In genomic region chr17:56819431-56820145, GRCh38 we compare ENCODE assay signal across 8 cellular contexts. TPM values are rescaled to one million over a fixed set of nuclear protein-coding genes. Genes with fewer than 3 reads are reported as not detected.
DNase-seq lines count a peak whose midpoint lies in the region; ATAC-seq and TF ChIP-seq lines count a peak whose summit lies in the region.

No MANE protein-coding gene starts in this region.

- H3K9me3 Mint-ChIP-seq in activated naive CD8-positive, alpha-beta T cell treated with anti-CD3 and anti-CD28 coated beads, Interleukin-2, amount 50 U/mL, for 24 hours = no peaks in the 10 kb centered on the region

- no peaks in the 10 kb centered on the region for H3K9me3 ChIP-seq in HCT116 (ENCODE audit: control insufficient read depth in 1 of 2, insufficient read depth in 1 of 2, low read depth in 1 of 2, low read length in 2 of 2)
- no peaks in the 10 kb centered on the region for H3K9me3 ChIP-seq in right cardiac atrium (ENCODE audit: control insufficient read depth, low read length)
- H3K9me3 ChIP-seq in skeletal muscle satellite cell (replicated peaks; ENCODE audit: low read length) = no peaks in the 10 kb centered on the region

- 21% methylated on average over 14 of the region's 14 CpGs for WGBS in right cardiac atrium

- H3K27ac ChIP-seq in HCT116 (ENCODE audit: low read depth, low read length) = no peak overlapping the region
- H3K27ac ChIP-seq in right cardiac atrium (ENCODE audit: low read length) = no peak overlapping the region

- CTCF ChIA-PET in HCT116 (lab: Charles Lee) = interaction anchor here (0.6 to 2.2 kb wide), 36 partner anchors 8 to 928 kb away, joined by 3 to 25 read pairs (median 5); partner anchors contain the start of genes C17orf67, COIL, DGKE and NOG

- BruUV-seq in HCT116 (replicated peaks; lab: Mats Ljungman, UMichigan) = no TSS peak

- intact Hi-C loops in HCT116 (cut with micrococcal nuclease) = loop anchor here (1.0 kb wide), 3 partner anchors 121 to 228 kb away; no protein-coding TSS in a partner anchor
- intact Hi-C loops in right cardiac atrium (cut with DNase I) = loop anchor here (2.0 to 10.0 kb wide), 3 partner anchors 115 to 121 kb away; no protein-coding TSS in a partner anchor

- ATAC-seq in HCT116 (peak; percentile 97), right cardiac atrium (peak; percentile 69 to 77), HG03135 (IDR thresholded peaks at IDR 0.05; ENCODE audit: unreplicated experiment) (no peak)
- ATAC-seq in activated naive CD8-positive, alpha-beta T cell treated with anti-CD3 and anti-CD28 coated beads, Interleukin-2, amount 50 U/mL, for 24 hours = peak; percentile 67

- peaks cover 19% of the 10 kb centered on the region for H3K4me1 Mint-ChIP-seq in activated naive CD8-positive, alpha-beta T cell treated with anti-CD3 and anti-CD28 coated beads, Interleukin-2, amount 50 U/mL, for 24 hours

- no peak for TF ChIP-seq POLR2A in HCT116 (IDR thresholded peaks at IDR 0.05; ENCODE audit: borderline replicate concordance, extremely low read depth, insufficient read depth, insufficient read length)

- no peaks in the 10 kb centered on the region for H3K79me2 ChIP-seq in HCT116 (ENCODE audit: insufficient read depth, low read length)

- H3K36me3 ChIP-seq in HCT116 (ENCODE audit: control insufficient read depth in 1 of 2, insufficient read depth in 2 of 2, low read length in 2 of 2) (no peaks in the 10 kb centered on the region), skeletal muscle satellite cell (ENCODE audit: insufficient read depth, low read length) (no peaks in the 10 kb centered on the region)

- no peaks in the 10 kb centered on the region for H3K9me2 ChIP-seq in HCT116 (ENCODE audit: insufficient read depth)

- no peaks in the 10 kb centered on the region for H3K27me3 Mint-ChIP-seq in activated naive CD8-positive, alpha-beta T cell treated with anti-CD3 and anti-CD28 coated beads, Interleukin-2, amount 50 U/mL, for 24 hours

- H3K4me1 ChIP-seq in HCT116 (ENCODE audit: control insufficient read depth in 1 of 2, insufficient read depth in 2 of 2, low read length in 2 of 2) = peaks cover 3 to 9% of the 10 kb centered on the region in 2 experiments
- H3K4me1 ChIP-seq in right cardiac atrium (ENCODE audit: control insufficient read depth, insufficient read depth, low read length) = no peaks in the 10 kb centered on the region
- no peaks in the 10 kb centered on the region for H3K4me1 ChIP-seq in skeletal muscle satellite cell (ENCODE audit: control insufficient read depth, insufficient read depth, low read length)

- POLR2A ChIA-PET in HCT116 (lab: Charles Lee) = interaction anchor here (0.8 to 2.1 kb wide), 5 partner anchors 9 to 94 kb away, joined by 3 to 17 read pairs (median 4); partner anchors contain the start of genes DGKE and TRIM25

- no peak overlapping the region for H3K4me3 Mint-ChIP-seq in activated naive CD8-positive, alpha-beta T cell treated with anti-CD3 and anti-CD28 coated beads, Interleukin-2, amount 50 U/mL, for 24 hours

- RAD21 ChIA-PET in HCT116 (lab: Charles Lee; ENCODE audit: low non-redundant PET in 1 of 2, low total read pairs in 2 of 2, uncharacterized antibody in 2 of 2, unreplicated experiment in 2 of 2) = interaction anchor here (0.6 to 1.4 kb wide), 5 partner anchors 13 to 120 kb away, joined by 3 to 6 read pairs (median 3); no protein-coding TSS in a partner anchor

- H3K4me2 ChIP-seq in HCT116 (ENCODE audit: low read length) (peak overlapping the region; percentile 72), skeletal muscle satellite cell (ENCODE audit: low read length) (peak overlapping the region; percentile 45)

- H4K20me1 ChIP-seq in HCT116 (ENCODE audit: insufficient read depth) = no peaks in the 10 kb centered on the region

- peak overlapping the region; percentile 25 to 29 for H3K4me3 ChIP-seq in HCT116 (replicated peaks in 1 of 2; ENCODE audit: low read depth in 1 of 2, low read length in 2 of 2)
- no peak overlapping the region for H3K4me3 ChIP-seq in right cardiac atrium (ENCODE audit: low read length)
- no peak overlapping the region for H3K4me3 ChIP-seq in skeletal muscle satellite cell (ENCODE audit: low read length)

- peak; percentile 94 for TF ChIP-seq RAD21 in HCT116 (IDR thresholded peaks at IDR 0.05; ENCODE audit: low read depth)

- peak; percentile 63 for DNase-seq in GDM1 (lab: John Stamatoyannopoulos, UW)
- peak; percentile 85 for DNase-seq in HCT116 (ENCODE audit: low read depth, low spot score)
- DNase-seq in NCI-H1436 (lab: John Stamatoyannopoulos, UW) = peak; percentile 84
- DNase-seq in T follicular helper cell (ENCODE audit: low read depth) = peak; percentile 56
- DNase-seq in activated naive CD8-positive, alpha-beta T cell treated with anti-CD3 and anti-CD28 coated beads, Interleukin-2, amount 50 U/mL, for 24 hours = peak; percentile 75
- peak in 1 of 3 donors; percentile 64 for DNase-seq in right cardiac atrium

- peak overlapping the region; percentile 89 for H2AFZ ChIP-seq in HCT116 (ENCODE audit: low read depth, low read length, poor library complexity, severe bottlenecking)

- no peaks in the 10 kb centered on the region for H3K27me3 ChIP-seq in HCT116 (ENCODE audit: insufficient read depth, low read length)
- H3K27me3 ChIP-seq in right cardiac atrium (ENCODE audit: control insufficient read depth, insufficient read depth) = no peaks in the 10 kb centered on the region
- H3K27me3 ChIP-seq in skeletal muscle satellite cell (ENCODE audit: control insufficient read depth, insufficient read depth, low read length) = no peaks in the 10 kb centered on the region

- H3K9ac ChIP-seq in HCT116 (ENCODE audit: low read length) = no peak overlapping the region
- no peak overlapping the region for H3K9ac ChIP-seq in skeletal muscle satellite cell (ENCODE audit: low read depth, low read length)

- TF ChIP-seq CTCF in HCT116 (IDR thresholded peaks at IDR 0.05 in 2 of 3, conservative IDR thresholded peaks at IDR 0.05 in 1 of 3; ENCODE audit: borderline replicate concordance in 1 of 3, insufficient read depth in 1 of 3, low read depth in 2 of 3, low read length in 2 of 3) = peak; percentile 80 to 95 (median 93)

- H3K36me3 Mint-ChIP-seq in activated naive CD8-positive, alpha-beta T cell treated with anti-CD3 and anti-CD28 coated beads, Interleukin-2, amount 50 U/mL, for 24 hours (ENCODE audit: low read depth) = peaks cover 2% of the 10 kb centered on the region

- H3K27ac Mint-ChIP-seq in activated naive CD8-positive, alpha-beta T cell treated with anti-CD3 and anti-CD28 coated beads, Interleukin-2, amount 50 U/mL, for 24 hours = no peak overlapping the region

TF ChIP-seq in HCT116, 20 proteins besides CTCF, POLR2A, EP300 and RAD21:
- TF ChIP-seq YY1 (IDR thresholded peaks at IDR 0.05; ENCODE audit: extremely low read depth, insufficient replicate concordance, low read depth, low read length) (peak; percentile 39), CBX3 (IDR thresholded peaks at IDR 0.05; ENCODE audit: low read depth) (0 out of 2 replicates have a peak, but pooled peaks have one; percentile 38), ELF1 (IDR thresholded peaks at IDR 0.05; ENCODE audit: borderline replicate concordance, low read depth) (no peak)

RNA-seq across cellular contexts. Expression of gene C17orf67, which starts 14.1 kb away (rescaled TPM):
- total RNA-seq in HCT116 (2021; ENCODE audit: unreplicated experiment) = 0.84 TPM
- polyA plus RNA-seq in HCT116 (2012) = 0.53 and 0.59 TPM in 2 replicates
- total RNA-seq in right cardiac atrium = 1 to 10 TPM in 2 of 4 donors, under 1 TPM in 2; 0.65 to 1.3 (median 1.0) TPM
- polyA plus RNA-seq in right cardiac atrium = 0.43 TPM
- total RNA-seq in skeletal muscle satellite cell (2012; rRNA removed) = 0.44 and 0.51 TPM in 2 replicates

RNA-seq across cellular contexts. Expression of gene DGKE, which starts 14.4 kb away (rescaled TPM):
- total RNA-seq in HCT116 (2021; ENCODE audit: unreplicated experiment) (5.2 TPM), right cardiac atrium (1 to 10 TPM; 4.7 to 6.0 (median 5.7) TPM)
- 0.86 and 0.95 TPM in 2 replicates for polyA plus RNA-seq in HCT116 (2012)
- 2.4 TPM for polyA plus RNA-seq in right cardiac atrium
- 3.9 and 4.3 TPM in 2 replicates for total RNA-seq in skeletal muscle satellite cell (2012; rRNA removed)

Comparison
In these comparisons a context has a peak if more than half of its experiments do, and no peak if none do; other contexts are left out.
1. H3K4me3 ChIP-seq: peak in HCT116 (2 of 2); none in right cardiac atrium (single experiment) and skeletal muscle satellite cell (single experiment).